Comparison of ENCODE assay signal across 8 cellular contexts in genomic region chr18:54209471-54210180, GRCh38. TPM values are rescaled to one million over a fixed set of nuclear protein-coding genes. Genes with fewer than 3 reads are reported as not detected.
DNase-seq lines count a peak whose midpoint lies in the region; ATAC-seq and TF ChIP-seq lines count a peak whose summit lies in the region.

No MANE protein-coding gene starts in this region.

- no peaks in the 10 kb centered on the region for H3K27me3 ChIP-seq in WERI-Rb-1 (ENCODE audit: insufficient read depth, low read depth, severe bottlenecking)
- no peaks in the 10 kb centered on the region for H3K27me3 ChIP-seq in left lung

- POLR2A ChIA-PET in activated CD4-positive, alpha-beta memory T cell treated with anti-CD3 and anti-CD28 coated beads for 36 hours (lab: Charles Lee) = interaction anchor here (1.9 to 2.1 kb wide), 2 partner anchors 14 to 61 kb away, joined by 7 to 8 read pairs; no protein-coding TSS in a partner anchor

- H3K9me3 ChIP-seq in WERI-Rb-1 (ENCODE audit: severe bottlenecking) (no peaks in the 10 kb centered on the region), left lung (no peaks in the 10 kb centered on the region)

- intact Hi-C loops in activated CD4-positive, alpha-beta memory T cell treated with anti-CD3 and anti-CD28 coated beads for 36 hours (cut with micrococcal nuclease) = loop anchor here (1.0 kb wide), 5 partner anchors 14 to 76 kb away; no protein-coding TSS in a partner anchor
- intact Hi-C loops in left lung (cut with DNase I) = no loop called here

- H3K27ac ChIP-seq in WERI-Rb-1 = no peak overlapping the region
- H3K27ac ChIP-seq in left lung = no peak overlapping the region

- TF ChIP-seq CTCF in WERI-Rb-1 (IDR thresholded peaks at IDR 0.05; ENCODE audit: low read depth, low read length) (no peak), left lung (IDR thresholded peaks at IDR 0.05) (no peak)

- no peaks in the 10 kb centered on the region for H3K36me3 Mint-ChIP-seq in activated naive CD4-positive, alpha-beta T cell treated with anti-CD3 and anti-CD28 coated beads, Interleukin-2, amount 10 ng/mL, durations not matched to agents 7 days and 5 days
- peaks cover 1% of the 10 kb centered on the region for H3K36me3 Mint-ChIP-seq in activated CD4-positive, alpha-beta memory T cell treated with anti-CD3 and anti-CD28 coated beads for 36 hours

- DNase-seq in activated naive CD4-positive, alpha-beta T cell treated with anti-CD3 and anti-CD28 coated beads, Interleukin-2, amount 10 ng/mL, durations not matched to agents 7 days and 5 days = no peak
- DNase-seq in activated naive CD4-positive, alpha-beta T cell (lab: John Stamatoyannopoulos, UW) = no peak
- DNase-seq in activated CD4-positive, alpha-beta memory T cell treated with anti-CD3 and anti-CD28 coated beads for 36 hours = no peak
- DNase-seq in stimulated activated naive CD8-positive, alpha-beta T cell treated with anti-CD3 and anti-CD28 coated beads, Interleukin-15, Interleukin-2, amounts not matched to agents 100 U/mL and 50 U/mL, for 24 hours = no peak
- DNase-seq in WERI-Rb-1 = no peak
- no peak for DNase-seq in hepatic stellate cell (ENCODE audit: low spot score)
- no peak for DNase-seq in left lung

- CTCF ChIA-PET in activated naive CD4-positive, alpha-beta T cell treated with anti-CD3 and anti-CD28 coated beads, Interleukin-2, amount 10 ng/mL, durations not matched to agents 7 days and 5 days (lab: Charles Lee) = no interaction called here
- CTCF ChIA-PET in activated CD4-positive, alpha-beta memory T cell treated with anti-CD3 and anti-CD28 coated beads for 36 hours (lab: Charles Lee) = interaction anchor here (1.0 to 1.5 kb wide), 2 partner anchors 13 to 61 kb away, joined by 4 to 8 read pairs; no protein-coding TSS in a partner anchor

- H3K4me3 Mint-ChIP-seq in activated naive CD4-positive, alpha-beta T cell treated with anti-CD3 and anti-CD28 coated beads, Interleukin-2, amount 10 ng/mL, durations not matched to agents 7 days and 5 days = no peak overlapping the region
- peak overlapping the region; percentile 17 for H3K4me3 Mint-ChIP-seq in activated CD4-positive, alpha-beta memory T cell treated with anti-CD3 and anti-CD28 coated beads for 36 hours

- H3K27ac Mint-ChIP-seq in activated naive CD4-positive, alpha-beta T cell treated with anti-CD3 and anti-CD28 coated beads, Interleukin-2, amount 10 ng/mL, durations not matched to agents 7 days and 5 days = peak overlapping the region; percentile 22
- peak overlapping the region; percentile 83 for H3K27ac Mint-ChIP-seq in activated CD4-positive, alpha-beta memory T cell treated with anti-CD3 and anti-CD28 coated beads for 36 hours

- ATAC-seq in HG02885 (IDR thresholded peaks at IDR 0.05; ENCODE audit: poor library complexity, unreplicated experiment) = peak; percentile 80
- ATAC-seq in stimulated activated naive CD8-positive, alpha-beta T cell treated with anti-CD3 and anti-CD28 coated beads, Interleukin-15, Interleukin-2, amounts not matched to agents 100 U/mL and 50 U/mL, for 24 hours = peak; percentile 90
- no peak for ATAC-seq in left lung

- H3K4me3 ChIP-seq in WERI-Rb-1 (ENCODE audit: low read depth, low read length) (no peak overlapping the region), left lung (no peak overlapping the region)

- H3K36me3 ChIP-seq in WERI-Rb-1 = peaks cover 4% of the 10 kb centered on the region
- peaks cover 0 to 3% of the 10 kb centered on the region in 2 donors for H3K36me3 ChIP-seq in left lung

- no peaks in the 10 kb centered on the region for H3K9me3 Mint-ChIP-seq in activated naive CD4-positive, alpha-beta T cell treated with anti-CD3 and anti-CD28 coated beads, Interleukin-2, amount 10 ng/mL, durations not matched to agents 7 days and 5 days
- no peaks in the 10 kb centered on the region for H3K9me3 Mint-ChIP-seq in activated CD4-positive, alpha-beta memory T cell treated with anti-CD3 and anti-CD28 coated beads for 36 hours

- peaks cover 42% of the 10 kb centered on the region for H3K4me1 Mint-ChIP-seq in activated naive CD4-positive, alpha-beta T cell treated with anti-CD3 and anti-CD28 coated beads, Interleukin-2, amount 10 ng/mL, durations not matched to agents 7 days and 5 days
- H3K4me1 Mint-ChIP-seq in activated CD4-positive, alpha-beta memory T cell treated with anti-CD3 and anti-CD28 coated beads for 36 hours (ENCODE audit: low read depth) = peaks cover 62% of the 10 kb centered on the region

- no peaks in the 10 kb centered on the region for H3K27me3 Mint-ChIP-seq in activated naive CD4-positive, alpha-beta T cell treated with anti-CD3 and anti-CD28 coated beads, Interleukin-2, amount 10 ng/mL, durations not matched to agents 7 days and 5 days
- no peaks in the 10 kb centered on the region for H3K27me3 Mint-ChIP-seq in activated CD4-positive, alpha-beta memory T cell treated with anti-CD3 and anti-CD28 coated beads for 36 hours

- H3K4me1 ChIP-seq in left lung = peaks cover 22 to 46% of the 10 kb centered on the region in 2 donors

RNA-seq across cellular contexts. Expression of gene MBD2, which starts 14.8 kb away (rescaled TPM):
- total RNA-seq in activated CD4-positive, alpha-beta memory T cell treated with anti-CD3 and anti-CD28 coated beads for 36 hours = 100 to 1,000 TPM; 131 to 140 TPM
- total RNA-seq in left lung = 10 to 100 TPM; 63.5 to 89.6 TPM

RNA-seq across cellular contexts. Expression of gene POLI, which starts 59.7 kb away (rescaled TPM):
- total RNA-seq in activated CD4-positive, alpha-beta memory T cell treated with anti-CD3 and anti-CD28 coated beads for 36 hours = 10 to 100 TPM; 14.2 to 17.0 TPM
- 10 to 100 TPM; 24.4 to 24.9 TPM for total RNA-seq in left lung
